In the genomic region with DNA sequence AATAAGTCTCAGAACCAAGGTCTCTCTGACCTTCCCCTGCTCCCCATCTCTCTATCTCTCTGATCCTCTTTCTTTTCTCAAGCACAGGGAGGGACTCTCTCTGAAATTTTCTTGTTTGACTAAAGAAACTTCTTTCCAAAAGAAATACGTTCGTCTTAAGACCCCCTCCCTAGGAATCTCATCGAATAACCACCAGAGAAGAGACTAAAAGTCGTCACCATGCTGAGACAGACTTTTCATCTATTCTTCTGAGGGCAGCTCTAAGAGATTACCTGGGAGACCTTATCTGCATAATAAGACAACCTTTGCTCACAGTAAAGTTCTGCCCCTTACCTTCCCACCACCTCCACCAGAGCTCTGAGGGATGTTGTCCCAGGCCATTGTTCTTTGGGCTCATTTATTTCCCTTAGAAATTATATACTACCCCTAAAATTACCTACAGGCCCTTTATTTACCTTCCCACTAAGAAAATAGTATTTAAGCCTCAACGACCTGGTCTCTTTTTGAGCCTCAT, we compare ENCODE assay signal across 9 cellular contexts.
"Had no signal": no experiment of that assay in that cellular context is flagged by ENCODE, and none has a peak within 500 bp of the region (broad histone marks: within the 10 kb centered on the region; RNA-seq: fewer than 3 reads in every experiment).

No MANE protein-coding gene starts in this region.

- H3K9ac ChIP-seq: GM23248, KMS-11 had no signal

- DNase-seq: GM23248, GOT3, H9, HCEC 1CT, HFFc6, KBM-7 had no signal

- H3K4me2 ChIP-seq: KMS-11 had no signal

- FAIRE-seq: H54 had no signal

- H3K4me3 ChIP-seq: GM23248 had no signal

- H2AFZ ChIP-seq: GM23248 had no signal

- H3K27ac ChIP-seq: GM23248, HL-60, KMS-11 had no signal
